ENCODE assay signal across 14 cellular contexts in the genomic region with DNA sequence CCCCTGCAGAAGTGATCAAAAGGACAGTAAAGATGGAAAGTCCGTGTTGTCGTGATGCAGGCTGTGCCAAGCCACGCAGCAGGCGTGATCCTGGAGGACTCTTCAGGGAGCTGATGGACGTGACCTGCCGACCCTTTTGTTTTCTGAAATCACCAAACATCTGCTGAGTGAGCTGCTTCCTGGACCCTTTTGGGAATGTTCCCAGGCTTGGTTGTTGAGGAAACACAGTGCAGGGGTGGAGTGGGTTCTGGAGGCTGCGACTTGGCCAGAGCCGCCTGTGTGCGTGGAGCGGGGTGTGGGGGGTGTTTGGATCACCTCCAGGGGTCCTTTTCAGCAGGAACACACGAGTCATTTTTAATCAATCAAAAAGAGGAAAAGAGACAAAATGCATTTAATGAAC. TPM values are rescaled to one million over a fixed set of nuclear protein-coding genes. Genes with fewer than 3 reads are reported as not detected.
DNase-seq lines count a peak whose midpoint lies in the region; ATAC-seq and TF ChIP-seq lines count a peak whose summit lies in the region.
"Had no signal": no experiment of that assay in that cellular context is flagged by ENCODE, and none has a peak within 500 bp of the region (broad histone marks: within the 10 kb centered on the region; RNA-seq: fewer than 3 reads in every experiment).

No MANE protein-coding gene starts in this region.

- in situ Hi-C loops in astrocyte of the cerebellum (cut with HindIII; ENCODE audit: low sequenced_read_pairs), result no loop called here

- no peaks in the 10 kb centered on the region for H3K27me3 ChIP-seq in neuron (ENCODE audit: insufficient read depth, low read length)

- H3K4me3 ChIP-seq in astrocyte of the cerebellum (ENCODE audit: low read depth, low read length), result no peak overlapping the region
- no peak overlapping the region for H3K4me3 ChIP-seq in neuron (ENCODE audit: low read length)
- H3K4me3 ChIP-seq: prostate gland, SJSA1 had no signal

- intact Hi-C loops in left cardiac atrium (cut with DNase I), result no loop called here

- peak overlapping the region; percentile 37 for H2AFZ ChIP-seq in neuron (ENCODE audit: low read depth, low read length)

- H3K4me1 ChIP-seq in neuron (ENCODE audit: insufficient read depth, low read length), result no peaks in the 10 kb centered on the region
- H3K4me1 ChIP-seq: SJSA1 had no signal

- H3K9me3 ChIP-seq in neuron (ENCODE audit: low read length), result no peaks in the 10 kb centered on the region
- H3K9me3 ChIP-seq: prostate gland, SJSA1 had no signal

- no peak for TF ChIP-seq CTCF in astrocyte of the cerebellum (IDR thresholded peaks at IDR 0.05; ENCODE audit: low read depth, low read length, missing control alignments)

- ATAC-seq in left cardiac atrium (peak; percentile 38 to 82), GM21526 (IDR thresholded peaks at IDR 0.05; ENCODE audit: low FRiP score, unreplicated experiment) (no peak)
- ATAC-seq: activated CD8-positive, alpha-beta memory T cell treated with anti-CD3 and anti-CD28 coated beads, Interleukin-2, amount 10 ng/mL, durations not matched to agents 7 days and 5 days; stimulated activated naive CD8-positive, alpha-beta T cell treated with anti-CD3 and anti-CD28 coated beads, Interleukin-15, Interleukin-2, amounts not matched to agents 100 U/mL and 50 U/mL, for 24 hours had no signal

- DNase-seq in EH (ENCODE audit: low read depth) (peak; percentile 29), astrocyte of the cerebellum (ENCODE audit: low read depth) (peak; percentile 23), left cardiac atrium (peak; percentile 35), anterior cingulate cortex (lab: John Stamatoyannopoulos, UW) (no peak), AML-193 (lab: John Stamatoyannopoulos, UW) (no peak), NCI-H128 (lab: John Stamatoyannopoulos, UW; ENCODE audit: unreplicated experiment) (no peak)
- DNase-seq: activated CD8-positive, alpha-beta memory T cell treated with anti-CD3 and anti-CD28 coated beads, Interleukin-2, amount 10 ng/mL, durations not matched to agents 7 days and 5 days; mammary epithelial cell; NCI-H524 treated with DMSO at 0.1 percent for 48 hours; stimulated activated naive CD8-positive, alpha-beta T cell treated with anti-CD3 and anti-CD28 coated beads, Interleukin-15, Interleukin-2, amounts not matched to agents 100 U/mL and 50 U/mL, for 24 hours had no signal

- no peaks in the 10 kb centered on the region for H3K36me3 ChIP-seq in neuron (ENCODE audit: insufficient read depth, low read length)
- H3K36me3 ChIP-seq: prostate gland, SJSA1 had no signal

RNA-seq across cellular contexts. Expression of a gene that starts 15.4 kb away (rescaled TPM):
- 10 to 100 TPM in 1 of 2 donors, 1 to 10 TPM in 1; 8.9 to 11.3 TPM for total RNA-seq in left cardiac atrium

RNA-seq across cellular contexts. Expression of a gene that starts 33.3 kb away (rescaled TPM):
- total RNA-seq in left cardiac atrium, result 1 to 10 TPM; 3.9 to 5.0 TPM

RNA-seq across cellular contexts. Expression of a gene that starts 33.6 kb away (rescaled TPM):
- 10 to 100 TPM; 32.5 to 44.6 TPM for total RNA-seq in left cardiac atrium

Comparison
In these comparisons a context has a peak if more than half of its experiments do, and no peak if none do; other contexts are left out.
1. DNase-seq: peak in EH (single experiment), astrocyte of the cerebellum (single experiment) and left cardiac atrium (single experiment); none in anterior cingulate cortex (0 of 58), AML-193 (0 of 2) and NCI-H128 (single experiment).